Comparison of ENCODE assay signal across 18 cellular contexts in the genomic region with DNA sequence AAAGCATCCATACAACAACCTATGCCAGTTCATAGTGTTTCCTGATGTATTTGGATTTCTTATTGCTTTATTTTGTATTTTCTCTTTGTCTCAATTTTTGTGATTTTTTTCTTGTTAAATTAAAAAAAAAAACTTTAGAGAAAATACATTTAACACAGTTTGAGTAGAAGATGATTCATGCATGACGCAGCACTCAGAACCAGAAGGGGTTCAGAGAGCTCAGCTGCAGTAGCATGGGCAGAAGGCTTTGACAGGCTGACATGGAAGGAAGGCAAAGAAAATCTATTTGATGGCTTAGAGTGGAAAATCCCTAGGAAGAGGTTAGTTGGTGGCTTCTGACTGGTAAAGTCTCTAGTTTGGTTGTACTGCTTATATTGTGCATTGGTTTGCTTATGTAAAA.
DNase-seq lines count a peak whose midpoint lies in the region; ATAC-seq lines count a peak whose summit lies in the region.
"Had no signal": no experiment of that assay in that cellular context is flagged by ENCODE, and none has a peak within 500 bp of the region (broad histone marks: within the 10 kb centered on the region; RNA-seq: fewer than 3 reads in every experiment).

No MANE protein-coding gene starts in this region.

- H3K9ac ChIP-seq in GM23248 = no peak overlapping the region

- H3K9me3 ChIP-seq in GM23248 (ENCODE audit: low read depth) = no peaks in the 10 kb centered on the region
- H3K9me3 ChIP-seq: prostate gland, upper lobe of left lung had no signal

- in situ Hi-C loops in GM23248 (cut with MboI) = no loop called here

- H3K27ac ChIP-seq in GM23248 = no peak overlapping the region
- H3K27ac ChIP-seq: prostate gland, RWPE1, upper lobe of left lung had no signal

- H3K4me1 ChIP-seq in GM23248 (ENCODE audit: insufficient read depth) = peaks cover 27% of the 10 kb centered on the region
- H3K4me1 ChIP-seq: prostate gland, upper lobe of left lung had no signal

- DNase-seq in GM23248 = peak; percentile 75
- DNase-seq in SHP77 (lab: John Stamatoyannopoulos, UW) = peak; percentile 23 to 58
- DNase-seq in fibroblast of gingiva (ENCODE audit: low read depth) = peak; percentile 43
- peak; percentile 62 for DNase-seq in skeletal muscle cell (ENCODE audit: low read depth)
- DNase-seq in central memory CD4-positive, alpha-beta T cell = no peak
- DNase-seq in stimulated activated CD4-positive, alpha-beta T cell treated with anti-CD3 and anti-CD28 coated beads, Interleukin-2, amount 100 ng/mL, for 24 hours = no peak
- DNase-seq: activated CD4-positive, alpha-beta T cell treated with anti-CD3 and anti-CD28 coated beads for 4 hours; anterior cingulate cortex; CD4-positive, alpha-beta T cell; effector CD4-positive, alpha-beta T cell; NCI-H1436 treated with DMSO at 0.1 percent for 48 hours; NCI-H526; stimulated activated CD4-positive, alpha-beta T cell treated with anti-CD3 and anti-CD28 coated beads, Interleukin-4, amount 100 ng/mL, for 24 hours had no signal

- no peaks in the 10 kb centered on the region for H3K79me2 ChIP-seq in GM23248 (ENCODE audit: insufficient read depth)

- peaks cover 16% of the 10 kb centered on the region for H3F3A ChIP-seq in GM23248 (ENCODE audit: insufficient read depth)

- H3K4me3 ChIP-seq in GM23248 (no peak overlapping the region), skeletal muscle cell (ENCODE audit: low read depth, low read length) (no peak overlapping the region)
- H3K4me3 ChIP-seq: prostate gland, upper lobe of left lung had no signal

- H3K4me2 ChIP-seq in GM23248 (ENCODE audit: unreplicated experiment) = no peak overlapping the region

- no peaks in the 10 kb centered on the region for H3K36me3 ChIP-seq in GM23248 (ENCODE audit: low read depth)
- H3K36me3 ChIP-seq: prostate gland, upper lobe of left lung had no signal

- no peaks in the 10 kb centered on the region for H4K20me1 ChIP-seq in GM23248 (ENCODE audit: insufficient read depth)

- no peaks in the 10 kb centered on the region for H3K9me2 ChIP-seq in GM23248 (ENCODE audit: insufficient read depth)

- no peaks in the 10 kb centered on the region for H3K27me3 ChIP-seq in GM23248 (replicated peaks; ENCODE audit: insufficient read depth)
- H3K27me3 ChIP-seq: upper lobe of left lung had no signal

- 16 to 29% methylated on average over 1 of the region's 1 CpG for WGBS in GM23248 (ENCODE audit: low coverage in 1 of 2, low lambda C conversion rate in 2 of 2, missing lambda C conversion rate in 2 of 2), 2 experiments

- no peak for ATAC-seq in GM19455 (IDR thresholded peaks at IDR 0.05; ENCODE audit: unreplicated experiment)
- ATAC-seq: stimulated activated memory B cell treated with anti-CD40 and anti-IgM and Interleukin-4, amounts not matched to agents 10 μg/mL and 1 μg/mL and 100 μg/mL, for 72 hours had no signal

- peak overlapping the region; percentile 20; the same call in 1 of the 2 replicates for H2AFZ ChIP-seq in GM23248

Comparison
In these comparisons a context has a peak if more than half of its experiments do, and no peak if none do; other contexts are left out.
1. DNase-seq: peak in GM23248 (single experiment), SHP77 (2 of 2), fibroblast of gingiva (single experiment) and skeletal muscle cell (single experiment); none in central memory CD4-positive, alpha-beta T cell (single experiment) and stimulated activated CD4-positive, alpha-beta T cell treated with anti-CD3 and anti-CD28 coated beads, Interleukin-2, amount 100 ng/mL, for 24 hours (0 of 2).